ENCODE assay signal across 8 cellular contexts in genomic region chr13:24670927-24671326, GRCh38. TPM values are rescaled to one million over a fixed set of nuclear protein-coding genes. Genes with fewer than 3 reads are reported as not detected.
DNase-seq lines count a peak whose midpoint lies in the region; ATAC-seq, FAIRE-seq and TF ChIP-seq lines count a peak whose summit lies in the region.

No MANE protein-coding gene starts in this region.

- intact Hi-C loops in activated CD4-positive, alpha-beta memory T cell treated with anti-CD3 and anti-CD28 coated beads for 36 hours (cut with micrococcal nuclease): loop anchor here (2.0 kb wide), 2 partner anchors 64 to 90 kb away; no protein-coding TSS in a partner anchor
- intact Hi-C loops in spleen (cut with DNase I; ENCODE audit: low total_unique reads): no loop called here

- no peak overlapping the region for H3K27ac ChIP-seq in spleen

- no peaks in the 10 kb centered on the region for H3K36me3 Mint-ChIP-seq in activated CD4-positive, alpha-beta memory T cell treated with anti-CD3 and anti-CD28 coated beads for 36 hours
- no peaks in the 10 kb centered on the region for H3K36me3 Mint-ChIP-seq in activated CD4-positive, alpha-beta memory T cell treated with anti-CD3 and anti-CD28 coated beads, Interleukin-2, amount 10 ng/mL, durations not matched to agents 7 days and 5 days (ENCODE audit: low read depth)

- peaks cover 10% of the 10 kb centered on the region for H3K4me1 Mint-ChIP-seq in activated CD4-positive, alpha-beta memory T cell treated with anti-CD3 and anti-CD28 coated beads for 36 hours (ENCODE audit: low read depth)
- peaks cover 19% of the 10 kb centered on the region for H3K4me1 Mint-ChIP-seq in activated CD4-positive, alpha-beta memory T cell treated with anti-CD3 and anti-CD28 coated beads, Interleukin-2, amount 10 ng/mL, durations not matched to agents 7 days and 5 days

- H3K4me3 ChIP-seq in spleen: no peak overlapping the region

- peak; percentile 81 for ATAC-seq in stimulated activated naive CD8-positive, alpha-beta T cell treated with anti-CD3 and anti-CD28 coated beads, Interleukin-15, Interleukin-2, amounts not matched to agents 100 U/mL and 50 U/mL, for 24 hours
- no peak for ATAC-seq in GM18505 (IDR thresholded peaks at IDR 0.05; ENCODE audit: unreplicated experiment)

- POLR2A ChIA-PET in activated CD4-positive, alpha-beta memory T cell treated with anti-CD3 and anti-CD28 coated beads for 36 hours (lab: Charles Lee): no interaction called here
- POLR2A ChIA-PET in activated CD4-positive, alpha-beta memory T cell treated with anti-CD3 and anti-CD28 coated beads, Interleukin-2, amount 10 ng/mL, durations not matched to agents 7 days and 5 days (lab: Charles Lee): no interaction called here

- no peaks in the 10 kb centered on the region for H3K9me3 ChIP-seq in spleen

- FAIRE-seq in GM12892 (lab: Jason Lieb, UNC): no peak

- no peak for TF ChIP-seq CTCF in spleen (IDR thresholded peaks at IDR 0.05 in 8 of 11, conservative IDR thresholded peaks at IDR 0.05 in 3 of 11)

- peaks cover 0 to 12% (median 10%) of the 10 kb centered on the region in 6 donors for H3K4me1 ChIP-seq in spleen

- CTCF ChIA-PET in activated CD4-positive, alpha-beta memory T cell treated with anti-CD3 and anti-CD28 coated beads for 36 hours (lab: Charles Lee): interaction anchor here (1.1 to 1.6 kb wide), 3 partner anchors 12 to 65 kb away, joined by 4 to 14 read pairs (median 7); no protein-coding TSS in a partner anchor
- CTCF ChIA-PET in activated CD4-positive, alpha-beta memory T cell treated with anti-CD3 and anti-CD28 coated beads, Interleukin-2, amount 10 ng/mL, durations not matched to agents 7 days and 5 days (lab: Charles Lee): interaction anchor here (0.9 to 1.4 kb wide), 5 partner anchors 16 to 96 kb away, joined by 3 to 7 read pairs (median 4); no protein-coding TSS in a partner anchor

- H3K27me3 ChIP-seq in spleen (replicated peaks in 1 of 7): peaks cover 0 to 21% (median 5%) of the 10 kb centered on the region in 7 donors

- DNase-seq in activated CD4-positive, alpha-beta memory T cell treated with anti-CD3 and anti-CD28 coated beads for 36 hours: peak; percentile 24
- no peak for DNase-seq in activated CD4-positive, alpha-beta memory T cell treated with anti-CD3 and anti-CD28 coated beads, Interleukin-2, amount 10 ng/mL, durations not matched to agents 7 days and 5 days
- DNase-seq in NCI-H69 (lab: John Stamatoyannopoulos, UW) (peak; percentile 1), erythroblast (lab: John Stamatoyannopoulos, UW) (peak; percentile 6 to 16), GM12892 (ENCODE audit: insufficient read length) (no peak), spleen (no peak)
- DNase-seq in stimulated activated naive CD8-positive, alpha-beta T cell treated with anti-CD3 and anti-CD28 coated beads, Interleukin-15, Interleukin-2, amounts not matched to agents 100 U/mL and 50 U/mL, for 24 hours: peak; percentile 32

- H3K36me3 ChIP-seq in spleen: no peaks in the 10 kb centered on the region

- WGBS in spleen, 5 donors: 12 to 19% (median 13%) methylated on average over 7 of the region's 7 CpGs

- H3K27me3 Mint-ChIP-seq in activated CD4-positive, alpha-beta memory T cell treated with anti-CD3 and anti-CD28 coated beads for 36 hours: peaks cover 12% of the 10 kb centered on the region
- H3K27me3 Mint-ChIP-seq in activated CD4-positive, alpha-beta memory T cell treated with anti-CD3 and anti-CD28 coated beads, Interleukin-2, amount 10 ng/mL, durations not matched to agents 7 days and 5 days: no peaks in the 10 kb centered on the region

- H3K4me3 Mint-ChIP-seq in activated CD4-positive, alpha-beta memory T cell treated with anti-CD3 and anti-CD28 coated beads for 36 hours: no peak overlapping the region
- H3K4me3 Mint-ChIP-seq in activated CD4-positive, alpha-beta memory T cell treated with anti-CD3 and anti-CD28 coated beads, Interleukin-2, amount 10 ng/mL, durations not matched to agents 7 days and 5 days: no peak overlapping the region

- H3K27ac Mint-ChIP-seq in activated CD4-positive, alpha-beta memory T cell treated with anti-CD3 and anti-CD28 coated beads for 36 hours: no peak overlapping the region
- H3K27ac Mint-ChIP-seq in activated CD4-positive, alpha-beta memory T cell treated with anti-CD3 and anti-CD28 coated beads, Interleukin-2, amount 10 ng/mL, durations not matched to agents 7 days and 5 days: no peak overlapping the region

- no peaks in the 10 kb centered on the region for H3K9me3 Mint-ChIP-seq in activated CD4-positive, alpha-beta memory T cell treated with anti-CD3 and anti-CD28 coated beads for 36 hours
- H3K9me3 Mint-ChIP-seq in activated CD4-positive, alpha-beta memory T cell treated with anti-CD3 and anti-CD28 coated beads, Interleukin-2, amount 10 ng/mL, durations not matched to agents 7 days and 5 days: no peaks in the 10 kb centered on the region

- TF ChIP-seq POLR2A in erythroblast (IDR thresholded peaks at IDR 0.05; ENCODE audit: low read length): no peak
- no peak for TF ChIP-seq POLR2A in GM18505 (IDR thresholded peaks at IDR 0.05; ENCODE audit: borderline replicate concordance, extremely low read depth, insufficient read depth, insufficient read length)
- no peak for TF ChIP-seq POLR2A in GM12892 (IDR thresholded peaks at IDR 0.05; ENCODE audit: low read depth, low read length)
- TF ChIP-seq POLR2A in spleen (IDR thresholded peaks at IDR 0.05): no peak

RNA-seq across cellular contexts. Expression of gene ATP12A, which starts 9.3 kb away (rescaled TPM):
- total RNA-seq in activated CD4-positive, alpha-beta memory T cell treated with anti-CD3 and anti-CD28 coated beads for 36 hours: under 1 TPM; 0.07 to 0.10 TPM
- 1 to 10 TPM; 1.1 TPM for total RNA-seq in activated CD4-positive, alpha-beta memory T cell treated with anti-CD3 and anti-CD28 coated beads, Interleukin-2, amount 10 ng/mL, durations not matched to agents 7 days and 5 days
- not detected for polyA plus RNA-seq in GM12892 (2012; ENCODE audit: missing spikeins)
- total RNA-seq in spleen: not detected
- not detected for polyA plus RNA-seq in spleen

Comparison
In these comparisons a context has a peak if more than half of its experiments do, and no peak if none do; other contexts are left out.
1. DNase-seq: peak in activated CD4-positive, alpha-beta memory T cell treated with anti-CD3 and anti-CD28 coated beads for 36 hours (single experiment), NCI-H69 (single experiment), erythroblast (2 of 2) and stimulated activated naive CD8-positive, alpha-beta T cell treated with anti-CD3 and anti-CD28 coated beads, Interleukin-15, Interleukin-2, amounts not matched to agents 100 U/mL and 50 U/mL, for 24 hours (single experiment); none in activated CD4-positive, alpha-beta memory T cell treated with anti-CD3 and anti-CD28 coated beads, Interleukin-2, amount 10 ng/mL, durations not matched to agents 7 days and 5 days (single experiment), GM12892 (single experiment) and spleen (single experiment).